In genomic region chr4:95255396-95256107, GRCh38 we compare ENCODE assay signal across 1 cellular context.
TF ChIP-seq lines count a peak whose summit lies in the region.

No MANE protein-coding gene starts in this region.

TF ChIP-seq in K562, 482 proteins besides CTCF, POLR2A, EP300 and RAD21 (continued from another document and continues in another):
- TF ChIP-seq CLOCK (CRISPR knock-in tag; IDR thresholded peaks at IDR 0.05; ENCODE audit: borderline replicate concordance) (no peak), SIRT6 (IDR thresholded peaks at IDR 0.05; ENCODE audit: low read depth, low read length) (no peak), KHSRP (IDR thresholded peaks at IDR 0.05) (no peak), ATF7 (IDR thresholded peaks at IDR 0.05) (no peak), ZKSCAN3 (CRISPR knock-in tag; IDR thresholded peaks at IDR 0.05) (no peak), NCOA4 (IDR thresholded peaks at IDR 0.05; ENCODE audit: partially characterized antibody) (no peak), STAT5A (IDR thresholded peaks at IDR 0.05; ENCODE audit: borderline replicate concordance, low read length) (peak; percentile 34; the same call in 1 of the 2 replicates), HNRNPH1 (optimal IDR thresholded peaks at IDR 0.05; ENCODE audit: low read depth, low read length) (no peak), CEBPG (CRISPR knock-in tag; IDR thresholded peaks at IDR 0.05) (no peak), CEBPG (tag; conservative IDR thresholded peaks at IDR 0.05 in 1 of 2, IDR thresholded peaks at IDR 0.05 in 1 of 2) (no peak), MBD2 (IDR thresholded peaks at IDR 0.05; ENCODE audit: borderline replicate concordance, low read depth) (no peak), MXD1 (CRISPR knock-in tag; IDR thresholded peaks at IDR 0.05; ENCODE audit: borderline replicate concordance, poor library complexity, severe bottlenecking) (no peak), NFE2 (IDR thresholded peaks at IDR 0.05; ENCODE audit: low read depth) (no peak; the same call in 1 of the 2 replicates), ZNF764 (CRISPR knock-in tag; IDR thresholded peaks at IDR 0.05; ENCODE audit: low read depth) (no peak), ZNF316 (IDR thresholded peaks at IDR 0.05) (no peak), DMBX1 (CRISPR knock-in tag; IDR thresholded peaks at IDR 0.05; ENCODE audit: borderline replicate concordance) (no peak), DLX4 (CRISPR knock-in tag; IDR thresholded peaks at IDR 0.05) (no peak), FOXP4 (CRISPR knock-in tag; IDR thresholded peaks at IDR 0.05; ENCODE audit: borderline replicate concordance) (no peak), MTA1 (IDR thresholded peaks at IDR 0.05; ENCODE audit: borderline replicate concordance) (peak; percentile 14; the same call in 1 of the 2 replicates), ZBTB40 (IDR thresholded peaks at IDR 0.05) (0 out of 2 replicates have a peak, but pooled peaks have one; percentile 25), ZBTB40 (CRISPR knock-in tag; IDR thresholded peaks at IDR 0.05) (no peak), GTF2A2 (tag; IDR thresholded peaks at IDR 0.05) (no peak), ZNF766 (CRISPR knock-in tag; conservative IDR thresholded peaks at IDR 0.05) (0 out of 2 replicates have a peak, but pooled peaks have one; percentile 10), TFE3 (CRISPR knock-in tag; IDR thresholded peaks at IDR 0.05) (peak; percentile 68), WHSC1 (IDR thresholded peaks at IDR 0.05; ENCODE audit: low read length) (no peak), E2F8 (IDR thresholded peaks at IDR 0.05; ENCODE audit: low read depth, partially characterized antibody) (no peak), NELFE (IDR thresholded peaks at IDR 0.05; ENCODE audit: insufficient read depth, insufficient read length) (no peak), BHLHE40 (IDR thresholded peaks at IDR 0.05; ENCODE audit: low read length) (peak; percentile 96), CBFA2T2 (conservative IDR thresholded peaks at IDR 0.05) (peak; percentile 76), CREB1 (IDR thresholded peaks at IDR 0.05) (no peak), CREB1 (CRISPR knock-in tag; IDR thresholded peaks at IDR 0.05) (no peak), RB1 (IDR thresholded peaks at IDR 0.05; ENCODE audit: low read depth) (no peak), MNT (conservative IDR thresholded peaks at IDR 0.05) (peak; percentile 34 to 56; a peak in 3 of 4 replicates), BRF1 (IDR thresholded peaks at IDR 0.05; ENCODE audit: borderline replicate concordance, extremely low read depth, insufficient read length) (no peak), ZNF274 (IDR thresholded peaks at IDR 0.05; ENCODE audit: borderline replicate concordance, low read depth, low read length) (no peak), NCOA2 (IDR thresholded peaks at IDR 0.05; ENCODE audit: partially characterized antibody in 2 of 2) (no peak), MAX (CRISPR knock-in tag; IDR thresholded peaks at IDR 0.05) (peak; percentile 56; the same call in 1 of the 2 replicates), ATF3 (IDR thresholded peaks at IDR 0.05) (peak; percentile 59; the same call in 1 of the 2 replicates), ATF3 (CRISPR knock-in tag; conservative IDR thresholded peaks at IDR 0.05) (no peak), RNF2 (IDR thresholded peaks at IDR 0.05) (no peak)
